8 cellular contexts compared by ENCODE assay signal in the genomic region with DNA sequence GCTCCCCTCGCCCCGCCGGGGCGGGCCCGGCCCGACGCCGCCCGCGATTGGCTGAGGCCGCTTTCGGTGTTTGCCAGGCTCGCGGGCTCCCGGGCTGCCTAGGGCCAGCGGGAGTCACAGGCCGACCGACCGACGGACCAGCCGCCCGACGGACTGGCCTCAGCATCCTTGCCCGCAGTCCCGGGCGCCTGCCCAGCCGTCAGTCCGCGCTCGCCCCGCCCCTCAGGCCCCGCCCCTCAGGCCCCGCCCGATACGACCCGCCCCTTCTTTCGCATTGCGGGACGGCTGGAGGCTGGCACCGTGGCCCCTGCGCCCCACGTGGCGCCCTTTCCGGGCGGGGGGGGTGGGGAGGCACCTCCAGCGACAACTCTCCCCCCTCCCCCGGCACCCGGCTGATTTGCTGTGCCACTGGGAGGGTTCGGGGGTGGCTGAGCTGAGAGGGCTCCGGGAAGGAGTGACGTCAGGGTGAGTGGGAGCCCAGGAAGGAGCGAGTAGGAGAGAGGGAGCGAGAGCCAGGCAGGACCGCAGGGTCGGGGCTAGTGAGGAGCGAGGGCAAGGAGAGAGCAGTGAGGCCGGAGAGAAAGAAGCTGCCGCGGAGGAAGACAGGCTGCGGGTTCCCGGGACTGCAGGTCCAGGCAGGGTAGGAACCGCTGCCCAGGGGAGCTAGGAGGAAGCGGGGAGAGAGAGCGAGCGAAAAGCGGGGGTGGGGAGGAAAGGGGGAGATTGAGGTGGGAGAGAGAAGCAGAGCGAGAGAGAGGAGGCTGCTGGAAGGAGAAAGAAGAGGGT. TPM values are rescaled to one million over a fixed set of nuclear protein-coding genes. Genes with fewer than 3 reads are reported as not detected.
DNase-seq lines count a peak whose midpoint lies in the region; ATAC-seq, FAIRE-seq and TF ChIP-seq lines count a peak whose summit lies in the region.

A gene with protein sequence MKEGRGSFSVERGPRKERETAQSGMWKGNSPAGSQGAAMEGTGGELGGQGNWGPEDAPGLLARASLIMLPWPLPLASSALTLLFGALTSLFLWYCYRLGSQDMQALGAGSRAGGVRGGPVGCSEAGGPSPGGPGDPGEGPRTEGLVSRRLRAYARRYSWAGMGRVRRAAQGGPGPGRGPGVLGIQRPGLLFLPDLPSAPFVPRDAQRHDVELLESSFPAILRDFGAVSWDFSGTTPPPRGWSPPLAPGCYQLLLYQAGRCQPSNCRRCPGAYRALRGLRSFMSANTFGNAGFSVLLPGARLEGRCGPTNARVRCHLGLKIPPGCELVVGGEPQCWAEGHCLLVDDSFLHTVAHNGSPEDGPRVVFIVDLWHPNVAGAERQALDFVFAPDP (plus strand): TSS at position 387 of the 786 bp plus-strand sequence. CDS start 484 bp downstream, outside the sequence.

- POLR2A ChIA-PET in A549 (lab: Yijun Ruan, JAX) = interaction anchor here (0.6 to 2.3 kb wide), 14 partner anchors 11 to 165 kb away, joined by 3 to 12 read pairs (median 5); a partner anchor contains a TSS

- peak within 1 kb of the TSS; percentile 98 for H3K4me2 ChIP-seq in A549

- intact Hi-C loops in Right ventricle myocardium inferior (cut with DNase I) (no loop called here), thyroid gland (cut with DNase I) (no loop called here)

- TF ChIP-seq RAD21 in A549 (conservative IDR thresholded peaks at IDR 0.05 in 1 of 2, IDR thresholded peaks at IDR 0.05 in 1 of 2) = no peak

- H3K9me3 ChIP-seq in A549 (no peaks in the 10 kb centered on the region), SJCRH30 (replicated peaks) (no peaks in the 10 kb centered on the region), thyroid gland (no peaks in the 10 kb centered on the region)

- ATAC-seq in A549 (peak; percentile 73 to 79), GM18867 (IDR thresholded peaks at IDR 0.05; ENCODE audit: unreplicated experiment) (peak; percentile 67), Right ventricle myocardium inferior (peak; percentile 81), omental fat pad (ENCODE audit: low FRiP score) (peak; percentile 86)

- TF ChIP-seq EP300 in A549 (IDR thresholded peaks at IDR 0.05) = no peak

- WGBS in A549 (ENCODE audit: missing lambda C conversion rate) = 3% methylated on average over 43 of the region's 67 CpGs
- WGBS in thyroid gland, 2 donors = 1 to 2% methylated on average over 24 to 25 of the region's 67 CpGs

- CTCF ChIA-PET in A549 (lab: Yijun Ruan, JAX) = interaction anchor here (0.7 to 5.4 kb wide), 21 partner anchors 8 to 131 kb away, joined by 3 to 41 read pairs (median 4); no protein-coding TSS in a partner anchor

- H3K27ac ChIP-seq in A549 = peak within 1 kb of the TSS; percentile 80 to 88
- H3K27ac ChIP-seq in SJCRH30 = no peak within 1 kb of the TSS
- H3K27ac ChIP-seq in thyroid gland = no peak within 1 kb of the TSS

- no peaks in the 10 kb centered on the region for H3K36me3 ChIP-seq in SJCRH30
- H3K36me3 ChIP-seq in thyroid gland = no peaks in the 10 kb centered on the region

- no peak for FAIRE-seq in A549 (lab: Jason Lieb, UNC)

- H3K4me1 ChIP-seq in A549 = peaks cover 16% of the 10 kb centered on the region
- no peaks in the 10 kb centered on the region for H3K4me1 ChIP-seq in SJCRH30
- peaks cover 6 to 16% of the 10 kb centered on the region in 2 donors for H3K4me1 ChIP-seq in thyroid gland

- TF ChIP-seq CTCF in A549 (IDR thresholded peaks at IDR 0.05) (no peak), omental fat pad (IDR thresholded peaks at IDR 0.05) (no peak), thyroid gland (IDR thresholded peaks at IDR 0.05) (no peak)

- H3K27me3 ChIP-seq in SJCRH30 = no peaks in the 10 kb centered on the region
- no peaks in the 10 kb centered on the region for H3K27me3 ChIP-seq in thyroid gland

- no peaks in the 10 kb centered on the region for H3K9me3 Mint-ChIP-seq in activated naive CD8-positive, alpha-beta T cell treated with anti-CD3 and anti-CD28 coated beads for 36 hours

- H3K4me3 ChIP-seq in A549 (peak within 1 kb of the TSS; percentile 68), SJCRH30 (peak within 1 kb of the TSS; percentile 50), thyroid gland (replicated peaks in 1 of 3) (peak within 1 kb of the TSS in 1 of 3 donors; percentile 44)
- peak within 1 kb of the TSS; percentile 51 for H3K4me3 ChIP-seq in Jurkat, Clone E6-1 (ENCODE audit: low read length)

- H3K27me3 Mint-ChIP-seq in activated naive CD8-positive, alpha-beta T cell treated with anti-CD3 and anti-CD28 coated beads for 36 hours = peaks cover 39% of the 10 kb centered on the region

- H3K36me3 Mint-ChIP-seq in activated naive CD8-positive, alpha-beta T cell treated with anti-CD3 and anti-CD28 coated beads for 36 hours = no peaks in the 10 kb centered on the region

- H3K4me1 Mint-ChIP-seq in activated naive CD8-positive, alpha-beta T cell treated with anti-CD3 and anti-CD28 coated beads for 36 hours = peaks cover 16% of the 10 kb centered on the region

- peak within 1 kb of the TSS; percentile 84 for H3K4me3 Mint-ChIP-seq in activated naive CD8-positive, alpha-beta T cell treated with anti-CD3 and anti-CD28 coated beads for 36 hours

- DNase-seq in A549 (ENCODE audit: low read depth in 1 of 2, low spot score in 1 of 2) = peak; percentile 77 to 87
- DNase-seq in Jurkat, Clone E6-1 (ENCODE audit: low read depth, low spot score) = peak; percentile 33
- DNase-seq in SJCRH30 = peak; percentile 67 to 73
- peak; percentile 76 for DNase-seq in activated naive CD8-positive, alpha-beta T cell treated with anti-CD3 and anti-CD28 coated beads for 36 hours
- DNase-seq in Right ventricle myocardium inferior (ENCODE audit: missing footprints) = peak; percentile 85
- DNase-seq in omental fat pad (ENCODE audit: low spot score) = peak; percentile 55
- peak; percentile 70 for DNase-seq in thyroid gland

- H3K27ac Mint-ChIP-seq in activated naive CD8-positive, alpha-beta T cell treated with anti-CD3 and anti-CD28 coated beads for 36 hours = peak within 1 kb of the TSS; percentile 29

- TF ChIP-seq POLR2A in A549 (IDR thresholded peaks at IDR 0.05; ENCODE audit: low read length) (no peak; the same call in 1 of the 2 replicates), thyroid gland (IDR thresholded peaks at IDR 0.05) (no peak)

TF ChIP-seq in A549, 52 proteins besides CTCF, POLR2A, EP300 and RAD21 (continues in another document):
- TF ChIP-seq JUNB (IDR thresholded peaks at IDR 0.05) = no peak
- TF ChIP-seq MAFK (IDR thresholded peaks at IDR 0.05; ENCODE audit: partially characterized antibody) = no peak
- TF ChIP-seq ESRRA (IDR thresholded peaks at IDR 0.05; ENCODE audit: borderline replicate concordance, low read length) = no peak
- no peak for TF ChIP-seq POLR2AphosphoS2 (conservative IDR thresholded peaks at IDR 0.05; ENCODE audit: low read length)
- TF ChIP-seq JUN (IDR thresholded peaks at IDR 0.05) = peak in 1 of 2 experiments; percentile 30; a peak in 1 of 5 replicates
- TF ChIP-seq BHLHE40 (IDR thresholded peaks at IDR 0.05; ENCODE audit: low read depth, low read length) = no peak
- TF ChIP-seq, protein P1, sequence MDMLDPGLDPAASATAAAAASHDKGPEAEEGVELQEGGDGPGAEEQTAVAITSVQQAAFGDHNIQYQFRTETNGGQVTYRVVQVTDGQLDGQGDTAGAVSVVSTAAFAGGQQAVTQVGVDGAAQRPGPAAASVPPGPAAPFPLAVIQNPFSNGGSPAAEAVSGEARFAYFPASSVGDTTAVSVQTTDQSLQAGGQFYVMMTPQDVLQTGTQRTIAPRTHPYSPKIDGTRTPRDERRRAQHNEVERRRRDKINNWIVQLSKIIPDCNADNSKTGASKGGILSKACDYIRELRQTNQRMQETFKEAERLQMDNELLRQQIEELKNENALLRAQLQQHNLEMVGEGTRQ (IDR thresholded peaks at IDR 0.05) = peak; percentile 57
- TF ChIP-seq, protein P2, sequence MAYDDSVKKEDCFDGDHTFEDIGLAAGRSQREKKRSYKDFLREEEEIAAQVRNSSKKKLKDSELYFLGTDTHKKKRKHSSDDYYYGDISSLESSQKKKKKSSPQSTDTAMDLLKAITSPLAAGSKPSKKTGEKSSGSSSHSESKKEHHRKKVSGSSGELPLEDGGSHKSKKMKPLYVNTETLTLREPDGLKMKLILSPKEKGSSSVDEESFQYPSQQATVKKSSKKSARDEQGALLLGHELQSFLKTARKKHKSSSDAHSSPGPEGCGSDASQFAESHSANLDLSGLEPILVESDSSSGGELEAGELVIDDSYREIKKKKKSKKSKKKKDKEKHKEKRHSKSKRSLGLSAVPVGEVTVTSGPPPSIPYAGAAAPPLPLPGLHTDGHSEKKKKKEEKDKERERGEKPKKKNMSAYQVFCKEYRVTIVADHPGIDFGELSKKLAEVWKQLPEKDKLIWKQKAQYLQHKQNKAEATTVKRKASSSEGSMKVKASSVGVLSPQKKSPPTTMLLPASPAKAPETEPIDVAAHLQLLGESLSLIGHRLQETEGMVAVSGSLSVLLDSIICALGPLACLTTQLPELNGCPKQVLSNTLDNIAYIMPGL (CRISPR knock-in tag; IDR thresholded peaks at IDR 0.05; ENCODE audit: borderline replicate concordance) = no peak
- TF ChIP-seq ZFP36 (IDR thresholded peaks at IDR 0.05; ENCODE audit: borderline replicate concordance, partially characterized antibody) = no peak
- TF ChIP-seq HOXB5 (CRISPR knock-in tag; IDR thresholded peaks at IDR 0.05) = 0 out of 2 replicates have a peak, but pooled peaks have one; percentile 31
- TF ChIP-seq RARB (CRISPR knock-in tag; IDR thresholded peaks at IDR 0.05) = no peak
- TF ChIP-seq HOXA7 (CRISPR knock-in tag; IDR thresholded peaks at IDR 0.05) = no peak
- no peak for TF ChIP-seq CBX2 (IDR thresholded peaks at IDR 0.05; ENCODE audit: borderline replicate concordance, low read depth)
- no peak for TF ChIP-seq TP53 (CRISPR knock-in tag; IDR thresholded peaks at IDR 0.05)
- no peak for TF ChIP-seq PHF8 (IDR thresholded peaks at IDR 0.05; ENCODE audit: borderline replicate concordance, low read depth)
- TF ChIP-seq KDM5A (IDR thresholded peaks at IDR 0.05) = no peak
- TF ChIP-seq ZSCAN20 (CRISPR knock-in tag; IDR thresholded peaks at IDR 0.05) = no peak

RNA-seq across cellular contexts. Expression of the gene that starts here (rescaled TPM):
- polyA plus RNA-seq in A549 (2011; rRNA removed) (3.7 and 4.6 TPM in 2 replicates), A549 (2017; fragmentation: RNase III; extraction: RNeasy Plus Mini Kit Qiagen cat#74134 plus additional on column Dnase treatment) (20.6 to 22.2 TPM (median 21.6 TPM) in 3 replicates)
- 9.5 and 13.4 TPM in 2 replicates for polyA plus RNA-seq in A549 (2012; cell fraction: cytosol; rRNA removed)
- 11.7 and 12.5 TPM in 2 replicates for polyA plus RNA-seq in A549 (2012; cell fraction: nucleus; rRNA removed)
- polyA minus RNA-seq in A549 (2011; rRNA and poly(A)+ RNA removed) = 1.4 and 1.7 TPM in 2 replicates
- 5.9 TPM for polyA plus RNA-seq in Jurkat, Clone E6-1 (2012; ENCODE audit: insufficient read depth, insufficient read length)
- 0.06 and 0.35 TPM in 2 replicates for total RNA-seq in SJCRH30 (2014; rRNA removed; shearing (Covaris generic))
- 1 to 10 TPM; 1.3 to 2.0 TPM for total RNA-seq in activated naive CD8-positive, alpha-beta T cell treated with anti-CD3 and anti-CD28 coated beads for 36 hours
- total RNA-seq in Right ventricle myocardium inferior (0.19 TPM), omental fat pad (10 to 100 TPM in 2 of 4 donors, 1 to 10 TPM in 1, not detected in 1; 4.0 to 14.0 (median 10.6) TPM), thyroid gland (not detected)

Comparison
In these comparisons a context has a peak if more than half of its experiments do, and no peak if none do; other contexts are left out.
1. Peak in DNase-seq and H3K4me3 ChIP-seq in SJCRH30; RNA of the gene not detected or under 1 TPM.
2. Peak in DNase-seq and ATAC-seq in Right ventricle myocardium inferior; RNA of the gene not detected or under 1 TPM.
3. Peak in DNase-seq in thyroid gland; RNA of the gene not detected or under 1 TPM.
4. DNase-seq: peak in every context shown above with its lines; median percentile 85 in Right ventricle myocardium inferior; 82 in A549; 76 in activated naive CD8-positive, alpha-beta T cell treated with anti-CD3 and anti-CD28 coated beads for 36 hours; 70 in SJCRH30; 70 in thyroid gland; 55 in omental fat pad; 33 in Jurkat, Clone E6-1.
5. H3K27ac ChIP-seq: peak in A549 (2 of 2); none in SJCRH30 (single experiment) and thyroid gland (0 of 3).
6. Peak in every context shown above with its lines, with median percentiles within 50 percentile points of each other: ATAC-seq.